ENCODE assay signal across 18 cellular contexts in genomic region chr14:103463149-103463548, GRCh38.
"Had no signal": no experiment of that assay in that cellular context is flagged by ENCODE, and none has a peak within 500 bp of the region (broad histone marks: within the 10 kb centered on the region; RNA-seq: fewer than 3 reads in every experiment).

No MANE protein-coding gene starts in this region.

- H3K4me1 ChIP-seq: colonic mucosa, left lung, neural progenitor cell, pancreas, stomach, uterus had no signal

- H3K4me3 Mint-ChIP-seq: neural progenitor cell had no signal

- ATAC-seq: activated naive CD4-positive, alpha-beta T cell treated with anti-CD3 and anti-CD28 coated beads, Interleukin-2, amount 50 U/mL, for 72 hours; left lung; pancreas had no signal

- H2AFZ ChIP-seq: neural progenitor cell had no signal

- H3K27ac ChIP-seq: colonic mucosa, left lung, neural progenitor cell, pancreas, stomach, thoracic aorta, uterus, VCaP had no signal

- H3K27me3 ChIP-seq: colonic mucosa, left lung, neural progenitor cell, pancreas, stomach, uterus had no signal

- H3K9me3 ChIP-seq: colonic mucosa, left lung, pancreas, stomach, thoracic aorta, uterus had no signal

- DNase-seq: activated CD4-positive, alpha-beta T cell treated with anti-CD3 and anti-CD28 coated beads for 48 hours; activated CD8-positive, alpha-beta memory T cell treated with anti-CD3 and anti-CD28 coated beads for 24 hours; activated effector memory CD4-positive, alpha-beta T cell treated with anti-CD3 and anti-CD28 coated beads, Interleukin-2, amount 50 U/mL, for 16 hours; colonic mucosa; effector CD4-positive, alpha-beta T cell; islet precursor cell; left lung; mesendoderm; pancreas; stimulated activated CD4-positive, alpha-beta T cell treated with anti-CD3 and anti-CD28 coated beads, Interleukin-4, amount 100 ng/mL, for 1 hour; stimulated activated CD8-positive, alpha-beta memory T cell treated with anti-CD3 and anti-CD28 coated beads, Interleukin-4, amount 100 ng/mL, for 48 hours; stomach; T1000; uterus had no signal

- H3K27ac Mint-ChIP-seq: neural progenitor cell had no signal

- H3K9me3 Mint-ChIP-seq: activated naive CD4-positive, alpha-beta T cell treated with anti-CD3 and anti-CD28 coated beads, Interleukin-2, amount 50 U/mL, for 72 hours; neural progenitor cell had no signal

- H3K9ac ChIP-seq: neural progenitor cell had no signal

- H3K4me2 ChIP-seq: neural progenitor cell had no signal
